In the genomic region with DNA sequence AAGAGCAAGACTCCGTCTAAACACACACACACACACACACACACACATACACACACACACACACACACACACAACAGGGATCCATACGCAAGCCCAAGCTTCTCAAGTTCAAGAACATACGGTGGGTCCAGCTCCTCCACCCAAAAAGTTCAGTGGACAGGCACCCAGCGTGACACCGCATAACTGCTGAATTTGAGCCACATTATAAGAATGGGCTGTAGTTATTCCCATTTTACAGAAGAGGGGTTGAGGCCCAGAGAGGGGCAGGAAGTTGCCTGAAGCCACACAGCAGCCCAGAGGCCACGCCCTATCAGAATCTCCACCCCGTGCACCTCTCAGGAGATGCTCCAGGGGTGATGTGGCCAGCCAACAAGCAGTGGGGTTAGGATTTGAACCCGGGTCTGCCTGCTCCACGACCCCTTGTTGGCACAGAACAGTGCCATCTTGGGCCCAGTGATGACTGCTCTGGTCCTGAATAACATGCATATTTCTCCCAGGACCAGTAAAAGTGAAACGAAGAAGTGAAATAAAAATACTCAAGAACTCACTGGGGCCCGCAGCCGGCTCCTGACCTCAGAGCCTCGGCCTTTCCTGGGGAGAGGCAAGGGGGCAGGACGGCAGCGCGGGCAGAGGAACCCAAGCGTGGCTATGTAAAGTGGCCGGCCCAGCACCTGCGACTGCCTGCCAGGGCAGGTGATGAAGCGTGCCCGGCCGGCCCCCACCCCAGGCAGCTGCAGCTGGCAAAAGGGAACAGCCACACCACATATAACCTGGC, we compare ENCODE assay signal across 8 cellular contexts.
A peak's percentile ranks its signal among the peaks of the same experiment; 100 is the strongest.
DNase-seq lines count a peak whose midpoint lies in the region; ATAC-seq and TF ChIP-seq lines count a peak whose summit lies in the region.

No MANE protein-coding gene starts in this region.

- peaks cover 81% of the 10 kb centered on the region for H3K4me1 ChIP-seq in OCI-LY7 (ENCODE audit: insufficient read depth, low read length, poor library complexity, severe bottlenecking)
- H3K4me1 ChIP-seq in lung (ENCODE audit: control insufficient read depth in 2 of 2, insufficient read depth in 2 of 2, low read length in 2 of 2), result peaks cover 0 to 15% of the 10 kb centered on the region in 2 donors
- H3K4me1 ChIP-seq in ovary (ENCODE audit: insufficient read depth), result no peaks in the 10 kb centered on the region

- peak; percentile 8 for DNase-seq in DMS79 (lab: John Stamatoyannopoulos, UW)
- DNase-seq in GM20000 (ENCODE audit: low spot score), result peak; percentile 62
- DNase-seq in OCI-LY7 (ENCODE audit: low spot score), result peak; percentile 96
- DNase-seq in lung (ENCODE audit: low spot score), result no peak
- DNase-seq in nephron progenitor cell, result no peak
- DNase-seq in ovary, result no peak
- no peak for DNase-seq in HuH-7.5 (ENCODE audit: low spot score)

- no peaks in the 10 kb centered on the region for H3K36me3 Mint-ChIP-seq in nephron progenitor cell (ENCODE audit: low read depth)

- ATAC-seq in lung (ENCODE audit: insufficient read depth, low FRiP score), result no peak
- ATAC-seq in GM21526 (IDR thresholded peaks at IDR 0.05; ENCODE audit: low FRiP score, unreplicated experiment), result no peak

- BruUV-seq in OCI-LY7 (replicated peaks; lab: Mats Ljungman, UMichigan), result no TSS peak

- H3K79me2 ChIP-seq in OCI-LY7 (ENCODE audit: insufficient read depth, low read depth, low read length), result no peaks in the 10 kb centered on the region

- H4K20me1 ChIP-seq in OCI-LY7 (ENCODE audit: insufficient read depth, low read length), result no peaks in the 10 kb centered on the region

- no peak for TF ChIP-seq POLR2A in ovary (IDR thresholded peaks at IDR 0.05)

- peaks cover 36% of the 10 kb centered on the region for H3K27me3 Mint-ChIP-seq in nephron progenitor cell (ENCODE audit: low read depth, poor library complexity)

- H3K27me3 ChIP-seq in lung (ENCODE audit: control insufficient read depth, insufficient read depth), result no peaks in the 10 kb centered on the region
- H3K27me3 ChIP-seq in ovary, result no peaks in the 10 kb centered on the region

- H3K4me3 Mint-ChIP-seq in nephron progenitor cell, result no peak overlapping the region

- TF ChIP-seq CTCF in GM20000 (IDR thresholded peaks at IDR 0.05; ENCODE audit: extremely low read depth, missing control alignments) (no peak), OCI-LY7 (conservative IDR thresholded peaks at IDR 0.05; ENCODE audit: low read length) (peak; percentile 19; the same call in 1 of the 2 replicates), lung (IDR thresholded peaks at IDR 0.05; ENCODE audit: control extremely low read depth, extremely low read depth) (no peak), nephron progenitor cell (IDR thresholded peaks at IDR 0.05) (no peak), ovary (IDR thresholded peaks at IDR 0.05) (no peak)

- CTCF ChIA-PET in OCI-LY7 (lab: Charles Lee; ENCODE audit: unreplicated experiment), result no interaction called here

- no peaks in the 10 kb centered on the region for H3K9me3 ChIP-seq in OCI-LY7 (ENCODE audit: low read length)
- H3K9me3 ChIP-seq in lung (ENCODE audit: control insufficient read depth in 2 of 2, insufficient read depth in 1 of 2, low read length in 1 of 2), result no peaks in the 10 kb centered on the region
- H3K9me3 ChIP-seq in ovary, result no peaks in the 10 kb centered on the region

- TF ChIP-seq EP300 in ovary (IDR thresholded peaks at IDR 0.05), result no peak

- H3K27ac ChIP-seq in OCI-LY7 (ENCODE audit: low read depth, low read length, poor library complexity, severe bottlenecking) (peak overlapping the region; percentile 91), lung (ENCODE audit: low read depth in 1 of 2, low read length in 1 of 2) (peak overlapping the region; percentile 67 to 94), ovary (no peak overlapping the region)

- intact Hi-C loops in OCI-LY7 (cut with micrococcal nuclease; ENCODE audit: unreplicated experiment), result loop anchor here (1.0 to 2.0 kb wide), 4 partner anchors 43 to 112 kb away; no protein-coding TSS in a partner anchor
- intact Hi-C loops in ovary (cut with DNase I), result loop anchor here in 1 of 4 donors (5.0 kb wide), 1 partner anchor 118 kb away; no protein-coding TSS in a partner anchor

- WGBS in lung, 2 donors, result 60 to 64% methylated on average over 22 of the region's 22 CpGs
- 78 to 82% (median 81%) methylated on average over 21 to 22 of the region's 22 CpGs for WGBS in ovary, 3 donors

- H3K36me3 ChIP-seq in OCI-LY7 (ENCODE audit: insufficient read depth, low read length), result no peaks in the 10 kb centered on the region
- H3K36me3 ChIP-seq in lung (ENCODE audit: control insufficient read depth in 2 of 2, insufficient read depth in 2 of 2, low read length in 2 of 2), result no peaks in the 10 kb centered on the region
- no peaks in the 10 kb centered on the region for H3K36me3 ChIP-seq in ovary

- POLR2A ChIA-PET in OCI-LY7 (lab: Charles Lee), result interaction anchor here (0.5 to 2.1 kb wide), 4 partner anchors 8 to 123 kb away, joined by 3 to 7 read pairs (median 4); no protein-coding TSS in a partner anchor

- H3K27ac Mint-ChIP-seq in nephron progenitor cell, result no peak overlapping the region

- no peaks in the 10 kb centered on the region for H3K9me3 Mint-ChIP-seq in nephron progenitor cell

- H3K9me2 ChIP-seq in OCI-LY7 (ENCODE audit: insufficient read depth, low read length), result no peaks in the 10 kb centered on the region

- peak overlapping the region; percentile 45 for H3K4me3 ChIP-seq in OCI-LY7 (ENCODE audit: low read depth, low read length, poor library complexity, severe bottlenecking)
- no peak overlapping the region for H3K4me3 ChIP-seq in lung
- H3K4me3 ChIP-seq in ovary, result no peak overlapping the region

- peaks cover 12% of the 10 kb centered on the region for H3K4me1 Mint-ChIP-seq in nephron progenitor cell

- H2AFZ ChIP-seq in OCI-LY7 (ENCODE audit: low read length), result no peak overlapping the region; the same call in 1 of the 2 replicates

- peak overlapping the region; percentile 71 for H3K4me2 ChIP-seq in OCI-LY7 (ENCODE audit: low read length)

Comparison
In these comparisons a context has a peak if more than half of its experiments do, and no peak if none do; other contexts are left out.
1. DNase-seq: peak in DMS79 (single experiment), GM20000 (single experiment) and OCI-LY7 (single experiment); none in lung (single experiment), nephron progenitor cell (single experiment), ovary (0 of 5) and HuH-7.5 (single experiment).
2. H3K27ac ChIP-seq: peak in OCI-LY7 (single experiment) and lung (2 of 2); none in ovary (0 of 2).